In genomic region chr6:23021487-23021886, GRCh38 we compare ENCODE assay signal across 8 cellular contexts.
"Had no signal": no experiment of that assay in that cellular context is flagged by ENCODE, and none has a peak within 500 bp of the region (broad histone marks: within the 10 kb centered on the region; RNA-seq: fewer than 3 reads in every experiment).

No MANE protein-coding gene starts in this region.

- DNase-seq: GDM1, GF-D8 had no signal

- ATAC-seq: GM12878 had no signal

- FAIRE-seq: G401.6, GM12878, GM12891, GM12892, GM18507, GM19239 had no signal

- H3K4me3 ChIP-seq: GM12878 had no signal
